18 cellular contexts compared by ENCODE assay signal in the genomic region with DNA sequence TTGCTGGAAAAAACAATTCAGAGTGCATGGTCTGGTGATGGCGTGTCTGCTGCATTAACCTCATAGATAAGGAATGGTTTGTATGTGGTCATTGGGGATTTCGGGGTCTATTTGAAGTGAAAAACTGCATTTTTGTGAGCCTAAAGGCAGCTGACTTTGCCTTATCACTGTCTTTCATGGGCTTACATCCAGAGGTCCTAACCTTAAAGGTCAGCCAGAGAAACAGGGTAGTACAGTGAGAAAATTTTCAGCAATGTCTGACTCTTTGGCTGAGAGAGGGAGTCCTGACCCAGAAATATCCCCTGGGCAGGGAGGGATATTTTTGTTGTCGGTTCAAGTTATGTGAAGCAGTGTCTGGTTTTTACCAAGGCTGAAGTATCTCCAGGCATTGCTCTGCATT. TPM values are rescaled to one million over a fixed set of nuclear protein-coding genes. Genes with fewer than 3 reads are reported as not detected.
DNase-seq lines count a peak whose midpoint lies in the region; ATAC-seq and TF ChIP-seq lines count a peak whose summit lies in the region.
"Had no signal": no experiment of that assay in that cellular context is flagged by ENCODE, and none has a peak within 500 bp of the region (broad histone marks: within the 10 kb centered on the region; RNA-seq: fewer than 3 reads in every experiment).

No MANE protein-coding gene starts in this region.

- no CpG with 5 or more reads among the region's 3 CpGs for WGBS in trophoblast cell (ENCODE audit: extremely low coverage, insufficient coverage, insufficient read length)

- peaks cover 6% of the 10 kb centered on the region for H3K36me3 Mint-ChIP-seq in brain

- no peak overlapping the region for H3K23ac ChIP-seq in trophoblast cell (ENCODE audit: low read length)

- BruUV-seq in A673 (replicated peaks; lab: Mats Ljungman, UMichigan) (no TSS peak), PC-3 (replicated peaks; lab: Mats Ljungman, UMichigan) (no TSS peak)

- no peak overlapping the region for H2AK5ac ChIP-seq in trophoblast cell (ENCODE audit: low read length)

- peaks cover 44% of the 10 kb centered on the region for H3K4me1 Mint-ChIP-seq in brain

- CTCF ChIA-PET in A673 (lab: Charles Lee) = no interaction called here
- CTCF ChIA-PET in PC-3 (lab: Charles Lee) = no interaction called here

- peaks cover 2 to 6% (median 3%) of the 10 kb centered on the region in 5 experiments for H3K9me3 Mint-ChIP-seq in brain

- H3K4me1 ChIP-seq in trophoblast cell (ENCODE audit: control insufficient read depth in 1 of 2, insufficient read depth in 2 of 2, low read length in 2 of 2) = peaks cover 3 to 11% of the 10 kb centered on the region in 2 experiments
- no peaks in the 10 kb centered on the region for H3K4me1 ChIP-seq in A673 (ENCODE audit: insufficient read depth, low read length, poor library complexity, severe bottlenecking)
- H3K4me1 ChIP-seq in PC-3 (ENCODE audit: insufficient read depth, low read length) = no peaks in the 10 kb centered on the region

- no peak overlapping the region for H2BK120ac ChIP-seq in trophoblast cell (ENCODE audit: insufficient read depth, low read length, poor library complexity)

- H3K9me3 ChIP-seq in trophoblast cell (ENCODE audit: insufficient read depth, low read depth, low read length) (no peaks in the 10 kb centered on the region), A673 (ENCODE audit: low read depth, low read length, poor library complexity, severe bottlenecking) (no peaks in the 10 kb centered on the region), PC-3 (ENCODE audit: low read length) (no peaks in the 10 kb centered on the region)
- H3K9me3 ChIP-seq: MG63, Peyer's patch had no signal

- no peak overlapping the region for H4K8ac ChIP-seq in trophoblast cell (ENCODE audit: low read depth, low read length)

- no peak overlapping the region for H4K91ac ChIP-seq in trophoblast cell (ENCODE audit: low read depth, low read length)

- no peak overlapping the region for H2BK12ac ChIP-seq in trophoblast cell (ENCODE audit: low read length)

- no peak overlapping the region for H2BK5ac ChIP-seq in trophoblast cell (ENCODE audit: low read depth, low read length, poor library complexity)

- ATAC-seq in left ventricle myocardium superior = peak; percentile 60
- ATAC-seq in PC-3 = no peak

- intact Hi-C loops in left ventricle myocardium superior (cut with micrococcal nuclease) = no loop called here
- intact Hi-C loops in A673 (cut with micrococcal nuclease; ENCODE audit: unreplicated experiment) = loop anchor here (10.0 kb wide), 1 partner anchor 409 kb away; no protein-coding TSS in a partner anchor
- intact Hi-C loops in PC-3 (cut with micrococcal nuclease) = no loop called here

- H3K36me3 ChIP-seq in trophoblast cell (ENCODE audit: control insufficient read depth in 1 of 2, insufficient read depth in 2 of 2, low read length in 2 of 2) (peaks cover 0 to 2% of the 10 kb centered on the region in 2 experiments), A673 (ENCODE audit: insufficient read depth, low read length, poor library complexity, severe bottlenecking) (no peaks in the 10 kb centered on the region), PC-3 (ENCODE audit: low read depth, low read length) (no peaks in the 10 kb centered on the region)
- H3K36me3 ChIP-seq: MG63, Peyer's patch had no signal

- H3K27me3 ChIP-seq in trophoblast cell (ENCODE audit: insufficient read depth, low read length) (no peaks in the 10 kb centered on the region), A673 (replicated peaks; ENCODE audit: insufficient read depth, low read depth, low read length, poor library complexity) (peaks cover 72% of the 10 kb centered on the region), PC-3 (ENCODE audit: low read length) (peaks cover 9% of the 10 kb centered on the region)
- H3K27me3 ChIP-seq: Peyer's patch had no signal

- H3F3A ChIP-seq in PC-3 (ENCODE audit: low read length, unreplicated experiment) = no peaks in the 10 kb centered on the region

- peak overlapping the region in 4 of 5 experiments; percentile 4 to 69 (median 29) for H3K4me3 Mint-ChIP-seq in brain
- H3K4me3 Mint-ChIP-seq: H9 had no signal

- H3K27ac ChIP-seq in trophoblast cell (ENCODE audit: low read depth, low read length) (peak overlapping the region; percentile 65), A673 (ENCODE audit: low read depth, low read length, poor library complexity, severe bottlenecking) (no peak overlapping the region), PC-3 (ENCODE audit: low read length) (no peak overlapping the region)
- H3K27ac ChIP-seq: C4-2B, Peyer's patch had no signal

- H3K27me3 Mint-ChIP-seq in brain = peaks cover 34% of the 10 kb centered on the region

- H3K4me3 ChIP-seq in trophoblast cell (ENCODE audit: low read depth, low read length) (no peak overlapping the region), A673 (ENCODE audit: low read depth, low read length, poor library complexity, severe bottlenecking) (no peak overlapping the region), PC-3 (ENCODE audit: low read length) (no peak overlapping the region)
- H3K4me3 ChIP-seq: MG63, Peyer's patch had no signal

- peaks cover under 1% of the 10 kb centered on the region for H3K79me1 ChIP-seq in trophoblast cell (ENCODE audit: low read length)

- H3K9ac ChIP-seq in trophoblast cell (ENCODE audit: low read length) (no peak overlapping the region), PC-3 (ENCODE audit: low read length) (no peak overlapping the region)

- H3K79me2 ChIP-seq in trophoblast cell (ENCODE audit: control insufficient read depth, insufficient read depth, low read length, poor library complexity) (peaks cover under 1% of the 10 kb centered on the region), PC-3 (ENCODE audit: low read length) (no peaks in the 10 kb centered on the region)

- no peak overlapping the region for H3K14ac ChIP-seq in trophoblast cell (ENCODE audit: low read length)

- H3K4me2 ChIP-seq in trophoblast cell (ENCODE audit: low read length) (peak overlapping the region; percentile 13), PC-3 (ENCODE audit: low read length) (no peak overlapping the region)

- H4K12ac ChIP-seq in trophoblast cell (ENCODE audit: low read depth, low read length) = no peak overlapping the region

- no peaks in the 10 kb centered on the region for H4K20me1 ChIP-seq in PC-3 (ENCODE audit: low read length)

- H2AFZ ChIP-seq in trophoblast cell (ENCODE audit: insufficient read depth, low read length, poor library complexity) = no peak overlapping the region
- H2AFZ ChIP-seq in PC-3 (ENCODE audit: low read length) = no peak overlapping the region

- no peak overlapping the region for H3K4ac ChIP-seq in trophoblast cell (ENCODE audit: low read depth, low read length)

- H3K9me2 ChIP-seq in PC-3 (replicated peaks; ENCODE audit: low read length) = no peaks in the 10 kb centered on the region

- H3K27ac Mint-ChIP-seq in brain = no peak overlapping the region
- H3K27ac Mint-ChIP-seq: H9 had no signal

- POLR2A ChIA-PET in A673 (lab: Charles Lee; ENCODE audit: low non-redundant PET) (no interaction called here), PC-3 (lab: Charles Lee; ENCODE audit: unreplicated experiment) (no interaction called here)

- no peak overlapping the region for H3K18ac ChIP-seq in trophoblast cell (ENCODE audit: low read length)

- DNase-seq in ELF-1 (ENCODE audit: low read depth, low spot score) (peak; percentile 35), left ventricle myocardium superior (no peak), trophoblast cell (no peak), NCI-H1092 treated with DMSO at 0.1 percent for 48 hours (lab: John Stamatoyannopoulos, UW) (no peak), A673 (ENCODE audit: low spot score) (no peak), PC-3 (no peak), mucosa of gallbladder (ENCODE audit: low spot score) (no peak)
- DNase-seq: H9, IMR-90, Karpas-422, MG63, NCI-H1092, NCI-H2081 treated with DMSO at 0.1 percent for 48 hours, NCI-H524, Peyer's patch, SHP77 had no signal

- TF ChIP-seq CTCF in brain (conservative IDR thresholded peaks at IDR 0.05) (no peak), A673 (conservative IDR thresholded peaks at IDR 0.05; ENCODE audit: low read depth, low read length) (no peak), PC-3 (conservative IDR thresholded peaks at IDR 0.05; ENCODE audit: low read depth, low read length) (no peak)

RNA-seq across cellular contexts. Expression of gene PCSK5, which starts 5.7 kb away (rescaled TPM):
- polyA plus RNA-seq in brain (ENCODE audit: insufficient read depth, low read depth, low replicate concordance) = 0.31 TPM
- 4.1 TPM for total RNA-seq in left ventricle myocardium superior
- polyA plus RNA-seq in trophoblast cell (2013) = 18.4 and 18.5 TPM in 2 replicates
- total RNA-seq in A673 (2021) = 0.17 and 0.26 TPM in 2 replicates
- not detected in 2 replicates for total RNA-seq in PC-3 (2014; rRNA removed)
- 78.9 TPM for total RNA-seq in mucosa of gallbladder

Comparison
In these comparisons a context has a peak if more than half of its experiments do, and no peak if none do; other contexts are left out.
1. RNA of gene PCSK5, which starts 5.7 kb away (total RNA-seq): 78.9 TPM in mucosa of gallbladder (single experiment); 4.1 TPM in left ventricle myocardium superior (single experiment), 0.17 to 0.26 TPM in A673 and not detected in PC-3; every median in the first group is over 10 times any median in the second.